14 cellular contexts compared by ENCODE assay signal in genomic region chr6:16999486-17000436, GRCh38.
DNase-seq lines count a peak whose midpoint lies in the region; ATAC-seq and TF ChIP-seq lines count a peak whose summit lies in the region.
"Had no signal": no experiment of that assay in that cellular context is flagged by ENCODE, and none has a peak within 500 bp of the region (broad histone marks: within the 10 kb centered on the region; RNA-seq: fewer than 3 reads in every experiment).

No MANE protein-coding gene starts in this region.

- intact Hi-C loops in lower lobe of right lung (cut with DNase I): no loop called here

- H3K36me3 ChIP-seq in lower lobe of right lung: no peaks in the 10 kb centered on the region
- H3K36me3 ChIP-seq: esophagus muscularis mucosa had no signal

- DNase-seq in AG10803 (ENCODE audit: low read depth) (peak; percentile 95), LHCN-M2 (ENCODE audit: low read depth) (peak; percentile 73), dedifferentiated amniotic fluid mesenchymal stem cell (ENCODE audit: extremely low spot score) (peak; percentile 91), lower lobe of right lung (no peak)
- DNase-seq in activated CD4-positive, alpha-beta T cell treated with anti-CD3 and anti-CD28 coated beads, Interleukin-2, amount 50 U/mL, for 4 hours: no peak
- DNase-seq: activated CD4-positive, CD25-positive, alpha-beta regulatory T cell; kidney glomerular epithelial cell; NCI-H510A treated with DMSO at 0.1 percent for 48 hours had no signal

- H3K9me3 ChIP-seq in lower lobe of right lung: no peaks in the 10 kb centered on the region
- H3K9me3 ChIP-seq: esophagus muscularis mucosa had no signal

- peaks cover 10% of the 10 kb centered on the region for H3K4me1 ChIP-seq in lower lobe of right lung

- H3K4me3 ChIP-seq in AG10803 (ENCODE audit: low read length) (no peak overlapping the region), lower lobe of right lung (no peak overlapping the region)
- H3K4me3 ChIP-seq: esophagus muscularis mucosa had no signal

- H3K27me3 ChIP-seq in lower lobe of right lung (ENCODE audit: low read depth): no peaks in the 10 kb centered on the region
- H3K27me3 ChIP-seq: esophagus muscularis mucosa had no signal

- H3K27ac ChIP-seq in lower lobe of right lung: no peak overlapping the region
- H3K27ac ChIP-seq: C4-2B, esophagus muscularis mucosa, HL-60 had no signal

- ATAC-seq in lower lobe of right lung (peak; percentile 77 to 91), GM19467 (IDR thresholded peaks at IDR 0.05; ENCODE audit: unreplicated experiment) (no peak), HG03025 (IDR thresholded peaks at IDR 0.05; ENCODE audit: low FRiP score, unreplicated experiment) (no peak), HG02970 (IDR thresholded peaks at IDR 0.05; ENCODE audit: low FRiP score, unreplicated experiment) (no peak)

- no peak for TF ChIP-seq CTCF in AG10803 (conservative IDR thresholded peaks at IDR 0.05; ENCODE audit: low read length)
- no peak for TF ChIP-seq CTCF in lower lobe of right lung (IDR thresholded peaks at IDR 0.05)

Comparison
In these comparisons a context has a peak if more than half of its experiments do, and no peak if none do; other contexts are left out.
1. DNase-seq: peak in AG10803 (single experiment), LHCN-M2 (single experiment) and dedifferentiated amniotic fluid mesenchymal stem cell (single experiment); none in lower lobe of right lung (single experiment) and activated CD4-positive, alpha-beta T cell treated with anti-CD3 and anti-CD28 coated beads, Interleukin-2, amount 50 U/mL, for 4 hours (0 of 2).
2. ATAC-seq: peak in lower lobe of right lung (2 of 2); none in GM19467 (single experiment), HG03025 (single experiment) and HG02970 (single experiment).